Comparison of ENCODE assay signal across 22 cellular contexts in genomic region chr10:103373544-103373943, GRCh38. TPM values are rescaled to one million over a fixed set of nuclear protein-coding genes. Genes with fewer than 3 reads are reported as not detected.
DNase-seq lines count a peak whose midpoint lies in the region; ATAC-seq and TF ChIP-seq lines count a peak whose summit lies in the region.
"Had no signal": no experiment of that assay in that cellular context is flagged by ENCODE, and none has a peak within 500 bp of the region (broad histone marks: within the 10 kb centered on the region; RNA-seq: fewer than 3 reads in every experiment).

No MANE protein-coding gene starts in this region.

- peaks cover 31% of the 10 kb centered on the region for H3K36me3 Mint-ChIP-seq in activated CD8-positive, alpha-beta memory T cell treated with anti-CD3 and anti-CD28 coated beads, Interleukin-2, amount 10 ng/mL, durations not matched to agents 7 days and 5 days
- peaks cover 42% of the 10 kb centered on the region for H3K36me3 Mint-ChIP-seq in activated CD4-positive, alpha-beta memory T cell treated with anti-CD3 and anti-CD28 coated beads, Interleukin-2, amount 10 ng/mL, durations not matched to agents 7 days and 5 days (ENCODE audit: low read depth)
- peaks cover 38% of the 10 kb centered on the region for H3K36me3 Mint-ChIP-seq in CD8-positive, alpha-beta T cell

- no peak overlapping the region for H3K9ac ChIP-seq in mucosa of rectum (ENCODE audit: low read depth in 1 of 2, low read length in 2 of 2)

- H3K36me3 ChIP-seq in mucosa of rectum (ENCODE audit: control insufficient read depth in 2 of 2, insufficient read depth in 2 of 2, low read length in 2 of 2) (peaks cover 11 to 22% of the 10 kb centered on the region in 2 donors), left lung (peaks cover 0 to 52% of the 10 kb centered on the region in 2 donors)
- peaks cover 11% of the 10 kb centered on the region for H3K36me3 ChIP-seq in CD8-positive, alpha-beta T cell (ENCODE audit: insufficient read depth, low read length)

- peak overlapping the region; percentile 1 for H3K27ac Mint-ChIP-seq in activated CD8-positive, alpha-beta memory T cell treated with anti-CD3 and anti-CD28 coated beads, Interleukin-2, amount 10 ng/mL, durations not matched to agents 7 days and 5 days
- H3K27ac Mint-ChIP-seq in activated CD4-positive, alpha-beta memory T cell treated with anti-CD3 and anti-CD28 coated beads, Interleukin-2, amount 10 ng/mL, durations not matched to agents 7 days and 5 days = peak overlapping the region; percentile 42
- H3K27ac Mint-ChIP-seq in CD8-positive, alpha-beta T cell = no peak overlapping the region
- H3K27ac Mint-ChIP-seq: memory B cell had no signal

- no peaks in the 10 kb centered on the region for H3K27me3 ChIP-seq in mucosa of rectum (ENCODE audit: control insufficient read depth in 2 of 2, insufficient read depth in 2 of 2, low read length in 2 of 2)
- no peaks in the 10 kb centered on the region for H3K27me3 ChIP-seq in left lung
- H3K27me3 ChIP-seq in CD8-positive, alpha-beta T cell (ENCODE audit: insufficient read depth, low read length) = no peaks in the 10 kb centered on the region
- H3K27me3 ChIP-seq: BE2C, esophagus squamous epithelium, upper lobe of right lung had no signal

- intact Hi-C loops in left lung (cut with DNase I) = no loop called here
- intact Hi-C loops in CD8-positive, alpha-beta T cell (cut with DNase I, micrococcal nuclease) = no loop called here

- H3K4me1 ChIP-seq in mucosa of rectum (ENCODE audit: control insufficient read depth in 2 of 2, insufficient read depth in 2 of 2, low read length in 2 of 2) (peaks cover 6 to 21% of the 10 kb centered on the region in 2 donors), left lung (peaks cover 7 to 26% of the 10 kb centered on the region in 2 donors)
- peaks cover 12% of the 10 kb centered on the region for H3K4me1 ChIP-seq in CD8-positive, alpha-beta T cell (ENCODE audit: insufficient read depth, low read length)
- H3K4me1 ChIP-seq: BE2C had no signal

- no peak for ATAC-seq in activated CD8-positive, alpha-beta memory T cell treated with anti-CD3 and anti-CD28 coated beads, Interleukin-2, amount 10 ng/mL, durations not matched to agents 7 days and 5 days
- ATAC-seq in GM19351 (IDR thresholded peaks at IDR 0.05; ENCODE audit: unreplicated experiment) (peak; percentile 49), left lung (no peak)
- ATAC-seq in CD8-positive, alpha-beta T cell = no peak
- ATAC-seq: A549, upper lobe of right lung had no signal

- H3K9me3 ChIP-seq in mucosa of rectum (ENCODE audit: control insufficient read depth in 2 of 2, low read length in 2 of 2) = no peaks in the 10 kb centered on the region
- H3K9me3 ChIP-seq in left lung = no peaks in the 10 kb centered on the region
- no peaks in the 10 kb centered on the region for H3K9me3 ChIP-seq in CD8-positive, alpha-beta T cell (ENCODE audit: low read length)
- H3K9me3 ChIP-seq: A549, BE2C, esophagus squamous epithelium, upper lobe of right lung had no signal

- H3K4me1 Mint-ChIP-seq in activated CD8-positive, alpha-beta memory T cell treated with anti-CD3 and anti-CD28 coated beads, Interleukin-2, amount 10 ng/mL, durations not matched to agents 7 days and 5 days = peaks cover 31% of the 10 kb centered on the region
- peaks cover 33% of the 10 kb centered on the region for H3K4me1 Mint-ChIP-seq in activated CD4-positive, alpha-beta memory T cell treated with anti-CD3 and anti-CD28 coated beads, Interleukin-2, amount 10 ng/mL, durations not matched to agents 7 days and 5 days
- peaks cover 30% of the 10 kb centered on the region for H3K4me1 Mint-ChIP-seq in CD8-positive, alpha-beta T cell (ENCODE audit: low read depth)

- no peak overlapping the region for H3K4me3 Mint-ChIP-seq in activated CD8-positive, alpha-beta memory T cell treated with anti-CD3 and anti-CD28 coated beads, Interleukin-2, amount 10 ng/mL, durations not matched to agents 7 days and 5 days
- H3K4me3 Mint-ChIP-seq in activated CD4-positive, alpha-beta memory T cell treated with anti-CD3 and anti-CD28 coated beads, Interleukin-2, amount 10 ng/mL, durations not matched to agents 7 days and 5 days = no peak overlapping the region
- no peak overlapping the region for H3K4me3 Mint-ChIP-seq in CD8-positive, alpha-beta T cell
- H3K4me3 Mint-ChIP-seq: memory B cell had no signal

- peak overlapping the region; percentile 58 to 86 for H3K27ac ChIP-seq in mucosa of rectum (ENCODE audit: low read depth in 2 of 2, low read length in 2 of 2)
- H3K27ac ChIP-seq in left lung = no peak overlapping the region
- H3K27ac ChIP-seq in CD8-positive, alpha-beta T cell (ENCODE audit: low read depth, low read length) = no peak overlapping the region
- H3K27ac ChIP-seq: A549, esophagus squamous epithelium, upper lobe of right lung had no signal

- H3K27me3 Mint-ChIP-seq in activated CD8-positive, alpha-beta memory T cell treated with anti-CD3 and anti-CD28 coated beads, Interleukin-2, amount 10 ng/mL, durations not matched to agents 7 days and 5 days = no peaks in the 10 kb centered on the region
- no peaks in the 10 kb centered on the region for H3K27me3 Mint-ChIP-seq in activated CD4-positive, alpha-beta memory T cell treated with anti-CD3 and anti-CD28 coated beads, Interleukin-2, amount 10 ng/mL, durations not matched to agents 7 days and 5 days
- no peaks in the 10 kb centered on the region for H3K27me3 Mint-ChIP-seq in CD8-positive, alpha-beta T cell (ENCODE audit: low read depth)
- H3K27me3 Mint-ChIP-seq: memory B cell had no signal

- CTCF ChIA-PET in activated CD8-positive, alpha-beta memory T cell treated with anti-CD3 and anti-CD28 coated beads, Interleukin-2, amount 10 ng/mL, durations not matched to agents 7 days and 5 days (lab: Charles Lee) = interaction anchor here (1.7 kb wide), 1 partner anchor 15 kb away, joined by 3 read pairs; no protein-coding TSS in a partner anchor
- CTCF ChIA-PET in activated CD4-positive, alpha-beta memory T cell treated with anti-CD3 and anti-CD28 coated beads, Interleukin-2, amount 10 ng/mL, durations not matched to agents 7 days and 5 days (lab: Charles Lee) = no interaction called here
- CTCF ChIA-PET in CD8-positive, alpha-beta T cell (lab: Charles Lee) = interaction anchor here (1.2 kb wide), 1 partner anchor 25 kb away, joined by 3 read pairs; no protein-coding TSS in a partner anchor

- H3K9me3 Mint-ChIP-seq in activated CD8-positive, alpha-beta memory T cell treated with anti-CD3 and anti-CD28 coated beads, Interleukin-2, amount 10 ng/mL, durations not matched to agents 7 days and 5 days (ENCODE audit: low read depth) = no peaks in the 10 kb centered on the region
- H3K9me3 Mint-ChIP-seq in activated CD4-positive, alpha-beta memory T cell treated with anti-CD3 and anti-CD28 coated beads, Interleukin-2, amount 10 ng/mL, durations not matched to agents 7 days and 5 days = no peaks in the 10 kb centered on the region
- H3K9me3 Mint-ChIP-seq in CD8-positive, alpha-beta T cell = no peaks in the 10 kb centered on the region
- H3K9me3 Mint-ChIP-seq: memory B cell had no signal

- POLR2A ChIA-PET in activated CD4-positive, alpha-beta memory T cell treated with anti-CD3 and anti-CD28 coated beads, Interleukin-2, amount 10 ng/mL, durations not matched to agents 7 days and 5 days (lab: Charles Lee) = interaction anchor here (0.6 kb wide), 1 partner anchor 23 kb away, joined by 4 read pairs; the partner anchor contains the start of gene PCGF6
- POLR2A ChIA-PET in CD8-positive, alpha-beta T cell (lab: Charles Lee) = no interaction called here

- no peak for DNase-seq in activated CD8-positive, alpha-beta memory T cell treated with anti-CD3 and anti-CD28 coated beads, Interleukin-2, amount 10 ng/mL, durations not matched to agents 7 days and 5 days
- no peak for DNase-seq in activated CD8-positive, alpha-beta memory T cell treated with anti-CD3 and anti-CD28 coated beads, Interleukin-2, amount 50 U/mL, for 4 hours
- DNase-seq in activated CD4-positive, alpha-beta memory T cell treated with anti-CD3 and anti-CD28 coated beads, Interleukin-2, amount 10 ng/mL, durations not matched to agents 7 days and 5 days = no peak
- no peak for DNase-seq in left lung
- no peak for DNase-seq in NCI-H2171 treated with DMSO at 0.1 percent for 48 hours (lab: John Stamatoyannopoulos, UW)
- DNase-seq in CD8-positive, alpha-beta T cell = no peak
- DNase-seq: activated CD8-positive, alpha-beta memory T cell treated with anti-CD3 and anti-CD28 coated beads for 24 hours; activated gamma-delta T cell; BE2C; effector memory CD4-positive, alpha-beta T cell; EL; esophagus squamous epithelium; Kasumi-1; NCI-H1092; NCI-H2029; NCI-H446; SIG-M5 had no signal

- no peak for TF ChIP-seq CTCF in left lung (IDR thresholded peaks at IDR 0.05)
- TF ChIP-seq CTCF in CD8-positive, alpha-beta T cell (IDR thresholded peaks at IDR 0.05) = no peak

- no peak overlapping the region for H3K4me3 ChIP-seq in mucosa of rectum (ENCODE audit: low read length in 2 of 2)
- H3K4me3 ChIP-seq in left lung = no peak overlapping the region
- H3K4me3 ChIP-seq in CD8-positive, alpha-beta T cell (ENCODE audit: low read depth, low read length) = no peak overlapping the region
- H3K4me3 ChIP-seq: A549, esophagus squamous epithelium, upper lobe of right lung had no signal

RNA-seq across cellular contexts. Expression of gene TAF5, which starts 5.8 kb away (rescaled TPM):
- 10 to 100 TPM; 15.3 to 16.8 TPM for total RNA-seq in activated CD8-positive, alpha-beta memory T cell treated with anti-CD3 and anti-CD28 coated beads, Interleukin-2, amount 10 ng/mL, durations not matched to agents 7 days and 5 days
- 10 to 100 TPM; 13.1 to 13.2 TPM for total RNA-seq in activated CD4-positive, alpha-beta memory T cell treated with anti-CD3 and anti-CD28 coated beads, Interleukin-2, amount 10 ng/mL, durations not matched to agents 7 days and 5 days
- 1 to 10 TPM; 3.7 to 5.1 TPM for total RNA-seq in left lung
- 1 to 10 TPM; 3.2 to 4.0 TPM for total RNA-seq in CD8-positive, alpha-beta T cell

RNA-seq across cellular contexts. Expression of gene PCGF6, which starts 22.6 kb away (rescaled TPM):
- total RNA-seq in activated CD8-positive, alpha-beta memory T cell treated with anti-CD3 and anti-CD28 coated beads, Interleukin-2, amount 10 ng/mL, durations not matched to agents 7 days and 5 days = 10 to 100 TPM; 17.0 to 17.2 TPM
- total RNA-seq in activated CD4-positive, alpha-beta memory T cell treated with anti-CD3 and anti-CD28 coated beads, Interleukin-2, amount 10 ng/mL, durations not matched to agents 7 days and 5 days = 10 to 100 TPM; 13.9 to 15.1 TPM
- 1 to 10 TPM; 7.7 to 8.5 TPM for total RNA-seq in left lung
- total RNA-seq in CD8-positive, alpha-beta T cell = 1 to 10 TPM; 1.7 to 2.1 TPM

RNA-seq across cellular contexts. Expression of gene ATP5MK, which starts 22.7 kb away (rescaled TPM):
- 100 to 1,000 TPM; 274 to 387 TPM for total RNA-seq in activated CD8-positive, alpha-beta memory T cell treated with anti-CD3 and anti-CD28 coated beads, Interleukin-2, amount 10 ng/mL, durations not matched to agents 7 days and 5 days
- total RNA-seq in activated CD4-positive, alpha-beta memory T cell treated with anti-CD3 and anti-CD28 coated beads, Interleukin-2, amount 10 ng/mL, durations not matched to agents 7 days and 5 days = 100 to 1,000 TPM; 299 to 315 TPM
- total RNA-seq in left lung = 100 to 1,000 TPM; 257 to 259 TPM
- 10 to 100 TPM; 93.4 to 97.3 TPM for total RNA-seq in CD8-positive, alpha-beta T cell

RNA-seq across cellular contexts. Expression of gene PDCD11, which starts 22.9 kb away (rescaled TPM):
- total RNA-seq in activated CD8-positive, alpha-beta memory T cell treated with anti-CD3 and anti-CD28 coated beads, Interleukin-2, amount 10 ng/mL, durations not matched to agents 7 days and 5 days = 10 to 100 TPM; 59.4 to 67.7 TPM
- 10 to 100 TPM; 38.9 to 39.6 TPM for total RNA-seq in activated CD4-positive, alpha-beta memory T cell treated with anti-CD3 and anti-CD28 coated beads, Interleukin-2, amount 10 ng/mL, durations not matched to agents 7 days and 5 days
- 10 to 100 TPM; 20.1 to 35.4 TPM for total RNA-seq in left lung
- total RNA-seq in CD8-positive, alpha-beta T cell = 10 to 100 TPM; 13.7 to 15.0 TPM

Comparison
In these comparisons a context has a peak if more than half of its experiments do, and no peak if none do; other contexts are left out.
1. H3K27ac ChIP-seq: peak in mucosa of rectum (2 of 2); none in left lung (0 of 2) and CD8-positive, alpha-beta T cell (single experiment).